ENCODE assay signal across 13 cellular contexts in the genomic region with DNA sequence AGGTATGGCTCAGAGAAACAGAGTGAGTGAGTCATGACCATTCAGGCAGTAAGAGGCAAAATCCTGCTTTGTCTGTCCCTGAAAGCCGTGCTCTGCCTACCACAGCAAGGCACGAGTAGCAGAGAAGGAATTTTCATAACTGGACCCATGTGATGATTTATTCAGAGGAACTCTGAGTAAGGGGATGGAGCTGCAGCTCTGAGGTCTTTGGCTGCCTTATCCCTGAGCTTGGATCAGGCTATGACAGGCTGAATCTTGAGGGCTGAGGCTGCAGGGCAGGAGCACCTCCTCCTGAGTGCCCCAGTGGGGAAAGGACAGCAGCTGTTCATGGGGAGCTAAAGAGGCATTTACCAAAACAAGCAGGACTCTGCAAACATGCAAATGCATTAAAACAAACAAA.
A peak's percentile ranks its signal among the peaks of the same experiment; 100 is the strongest.
DNase-seq lines count a peak whose midpoint lies in the region; ATAC-seq and TF ChIP-seq lines count a peak whose summit lies in the region.
"Had no signal": no experiment of that assay in that cellular context is flagged by ENCODE, and none has a peak within 500 bp of the region (broad histone marks: within the 10 kb centered on the region; RNA-seq: fewer than 3 reads in every experiment).

No MANE protein-coding gene starts in this region.

- DNase-seq in EH (ENCODE audit: low read depth) (peak; percentile 73), NCI-H226 (peak; percentile 35), endodermal cell (peak; percentile 81), neural progenitor cell (ENCODE audit: low spot score) (no peak), COLO829 (ENCODE audit: low spot score) (no peak), SHP77 (lab: John Stamatoyannopoulos, UW) (no peak), upper lobe of right lung (no peak)
- DNase-seq in stimulated activated CD4-positive, alpha-beta T cell treated with anti-CD3 and anti-CD28 coated beads, Interleukin-4, amount 100 ng/mL, for 24 hours: no peak
- DNase-seq: activated CD4-positive, alpha-beta memory T cell treated with anti-CD3 and anti-CD28 coated beads for 36 hours; kidney; stimulated activated CD4-positive, alpha-beta T cell treated with anti-CD3 and anti-CD28 coated beads, Interleukin-2, amount 100 ng/mL, for 48 hours; stomach had no signal

- H3K27me3 Mint-ChIP-seq in endodermal cell (ENCODE audit: insufficient read depth) (peaks cover 88% of the 10 kb centered on the region), neural progenitor cell (ENCODE audit: insufficient read depth, low read depth) (peaks cover 24% of the 10 kb centered on the region)

- H3K4me1 ChIP-seq in endodermal cell (ENCODE audit: control insufficient read depth, insufficient read depth, low read length): no peaks in the 10 kb centered on the region
- H3K4me1 ChIP-seq in neural progenitor cell: peaks cover 44% of the 10 kb centered on the region
- no peaks in the 10 kb centered on the region for H3K4me1 ChIP-seq in upper lobe of right lung
- H3K4me1 ChIP-seq: stomach had no signal

- intact Hi-C loops in upper lobe of right lung (cut with DNase I): no loop called here

- H4K20me1 ChIP-seq in neural progenitor cell (ENCODE audit: low read depth): peaks cover 42% of the 10 kb centered on the region

- H3K9me3 ChIP-seq in endodermal cell (ENCODE audit: control insufficient read depth, low read length) (no peaks in the 10 kb centered on the region), neural progenitor cell (ENCODE audit: low read depth) (no peaks in the 10 kb centered on the region), upper lobe of right lung (no peaks in the 10 kb centered on the region)
- H3K9me3 ChIP-seq: stomach had no signal

- H3F3A ChIP-seq in neural progenitor cell (ENCODE audit: low read depth): peaks cover 34% of the 10 kb centered on the region

- 25 to 47% methylated on average over 2 of the region's 2 CpGs for WGBS in endodermal cell (ENCODE audit: insufficient coverage in 1 of 2, insufficient read length in 1 of 2), 2 experiments

- peaks cover 67% of the 10 kb centered on the region for H3K27me3 ChIP-seq in endodermal cell (ENCODE audit: control insufficient read depth, insufficient read depth, low read length, poor library complexity, severe bottlenecking)
- peaks cover 71% of the 10 kb centered on the region for H3K27me3 ChIP-seq in neural progenitor cell
- no peaks in the 10 kb centered on the region for H3K27me3 ChIP-seq in upper lobe of right lung

- H3K27ac Mint-ChIP-seq in endodermal cell (no peak overlapping the region), neural progenitor cell (peak overlapping the region; percentile 80)
- H3K27ac Mint-ChIP-seq: activated CD4-positive, alpha-beta memory T cell treated with anti-CD3 and anti-CD28 coated beads for 36 hours had no signal

- H2AFZ ChIP-seq in neural progenitor cell (replicated peaks): no peak overlapping the region

- H3K4me1 Mint-ChIP-seq in endodermal cell (peaks cover 32% of the 10 kb centered on the region), neural progenitor cell (peaks cover 66% of the 10 kb centered on the region)

- TF ChIP-seq CTCF in endodermal cell (conservative IDR thresholded peaks at IDR 0.05): no peak
- TF ChIP-seq CTCF in neural progenitor cell (IDR thresholded peaks at IDR 0.05): no peak
- TF ChIP-seq CTCF in upper lobe of right lung (IDR thresholded peaks at IDR 0.05): no peak

- H3K4me2 ChIP-seq in neural progenitor cell: no peak overlapping the region
- H3K4me2 ChIP-seq: KMS-11 had no signal

- no peaks in the 10 kb centered on the region for H3K79me2 ChIP-seq in neural progenitor cell (ENCODE audit: low read depth)

- H3K9ac ChIP-seq in endodermal cell (ENCODE audit: extremely low read depth, low read length, poor library complexity, severe bottlenecking) (no peak overlapping the region), neural progenitor cell (no peak overlapping the region)
- H3K9ac ChIP-seq: KMS-11 had no signal

- no peak overlapping the region for H3K4me3 Mint-ChIP-seq in endodermal cell
- H3K4me3 Mint-ChIP-seq in neural progenitor cell: peak overlapping the region; percentile 9
- H3K4me3 Mint-ChIP-seq: activated CD4-positive, alpha-beta memory T cell treated with anti-CD3 and anti-CD28 coated beads for 36 hours had no signal

- H3K36me3 Mint-ChIP-seq in endodermal cell (ENCODE audit: low read depth): no peaks in the 10 kb centered on the region
- H3K36me3 Mint-ChIP-seq in neural progenitor cell: peaks cover 9% of the 10 kb centered on the region
- H3K36me3 Mint-ChIP-seq: activated CD4-positive, alpha-beta memory T cell treated with anti-CD3 and anti-CD28 coated beads for 36 hours had no signal

- H3K9me3 Mint-ChIP-seq in endodermal cell (no peaks in the 10 kb centered on the region), neural progenitor cell (peaks cover 2% of the 10 kb centered on the region)
- H3K9me3 Mint-ChIP-seq: activated CD4-positive, alpha-beta memory T cell treated with anti-CD3 and anti-CD28 coated beads for 36 hours had no signal

- H3K27ac ChIP-seq in endodermal cell (ENCODE audit: low read depth, low read length) (no peak overlapping the region), neural progenitor cell (no peak overlapping the region), upper lobe of right lung (no peak overlapping the region)
- H3K27ac ChIP-seq: KMS-11, stomach had no signal

- ATAC-seq in upper lobe of right lung: no peak

- H3K4me3 ChIP-seq in endodermal cell (ENCODE audit: low read length) (no peak overlapping the region), neural progenitor cell (no peak overlapping the region), upper lobe of right lung (no peak overlapping the region)
- H3K4me3 ChIP-seq: stomach had no signal

- H3K36me3 ChIP-seq in endodermal cell (ENCODE audit: control insufficient read depth, insufficient read depth, low read length): no peaks in the 10 kb centered on the region
- no peaks in the 10 kb centered on the region for H3K36me3 ChIP-seq in neural progenitor cell
- no peaks in the 10 kb centered on the region for H3K36me3 ChIP-seq in upper lobe of right lung

Comparison
In these comparisons a context has a peak if more than half of its experiments do, and no peak if none do; other contexts are left out.
1. DNase-seq: peak in EH (single experiment), NCI-H226 (single experiment) and endodermal cell (single experiment); none in neural progenitor cell (single experiment), COLO829 (single experiment), SHP77 (0 of 2), upper lobe of right lung (single experiment) and stimulated activated CD4-positive, alpha-beta T cell treated with anti-CD3 and anti-CD28 coated beads, Interleukin-4, amount 100 ng/mL, for 24 hours (single experiment).